ENCODE assay signal across 21 cellular contexts in the genomic region with DNA sequence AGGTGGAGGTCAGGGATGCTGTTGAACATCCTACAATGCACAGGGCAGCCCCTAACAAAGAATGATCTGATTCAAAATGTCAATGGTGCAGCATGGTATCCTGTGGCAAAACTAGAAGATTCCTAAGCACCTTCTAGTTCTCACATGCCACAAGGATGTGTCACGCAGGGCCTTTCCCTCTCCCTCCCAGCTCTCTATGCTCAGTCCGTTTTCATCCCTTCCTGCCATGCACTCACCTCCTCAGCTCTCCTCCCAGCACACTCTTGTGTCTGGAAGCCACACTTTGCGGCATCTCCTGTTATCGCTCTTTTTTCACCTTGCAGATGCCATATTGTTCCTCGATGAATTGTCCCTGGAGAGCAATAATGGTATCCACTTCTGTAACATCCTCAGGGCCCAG.
DNase-seq lines count a peak whose midpoint lies in the region; FAIRE-seq and TF ChIP-seq lines count a peak whose summit lies in the region.
"Had no signal": no experiment of that assay in that cellular context is flagged by ENCODE, and none has a peak within 500 bp of the region (broad histone marks: within the 10 kb centered on the region; RNA-seq: fewer than 3 reads in every experiment).

No MANE protein-coding gene starts in this region.

- POLR2A ChIA-PET in Caco-2 (lab: Charles Lee), result no interaction called here

- no peaks in the 10 kb centered on the region for H3K36me3 ChIP-seq in Caco-2 (ENCODE audit: control insufficient read depth, insufficient read depth, low read length)
- H3K36me3 ChIP-seq: adrenal gland had no signal

- no peak overlapping the region for H3K27ac Mint-ChIP-seq in Caco-2 (ENCODE audit: unreplicated experiment)
- H3K27ac Mint-ChIP-seq: B cell; effector memory CD8-positive, alpha-beta T cell; nephron; progenitor cell of endocrine pancreas had no signal

- H3K9me3 ChIP-seq in Caco-2, result no peaks in the 10 kb centered on the region
- H3K9me3 ChIP-seq: adrenal gland had no signal

- no TSS peak for BruUV-seq in Caco-2 (replicated peaks; lab: Mats Ljungman, UMichigan)

- no peak for DNase-seq in Caco-2
- DNase-seq in HTR-8/SVneo (ENCODE audit: insufficient read length, low spot score), result peak; percentile 48
- DNase-seq in amniotic epithelial cell (ENCODE audit: low read depth), result peak; percentile 73
- peak; percentile 83 for DNase-seq in kidney tubule cell (ENCODE audit: low spot score)
- DNase-seq in DMS79 (lab: John Stamatoyannopoulos, UW), result no peak
- no peak for DNase-seq in SKM-1 treated with dmso at 0.1 percent for 144 hours (lab: John Stamatoyannopoulos, UW; ENCODE audit: unreplicated experiment)
- no peak for DNase-seq in NOMO-1 treated with dmso at 0.1 percent for 144 hours (lab: John Stamatoyannopoulos, UW; ENCODE audit: unreplicated experiment)
- DNase-seq in NCI-H69 (lab: John Stamatoyannopoulos, UW), result no peak
- DNase-seq: activated CD4-positive, alpha-beta T cell treated with anti-CD3 and anti-CD28 coated beads for 4 hours; activated effector memory CD4-positive, alpha-beta T cell treated with Interleukin-2 at 50 U/mL for 16 hours; adrenal gland; effector memory CD8-positive, alpha-beta T cell; NCI-H510A treated with DMSO at 0.1 percent for 48 hours; small intestine; stimulated activated CD4-positive, alpha-beta T cell treated with anti-CD3 and anti-CD28 coated beads, Interleukin-4, amount 100 ng/mL, for 1 hour; T-helper 9 cell had no signal

- H3K27me3 Mint-ChIP-seq in Caco-2 (ENCODE audit: insufficient read depth, unreplicated experiment), result peaks cover 8% of the 10 kb centered on the region

- H3K4me1 ChIP-seq in Caco-2, result 0 out of 2 replicates have a peak, but pooled peaks cover 4% of the 10 kb centered on the region

- H3K9me3 Mint-ChIP-seq in Caco-2 (ENCODE audit: unreplicated experiment), result no peaks in the 10 kb centered on the region
- H3K9me3 Mint-ChIP-seq: central memory CD8-positive, alpha-beta T cell; effector memory CD8-positive, alpha-beta T cell had no signal

- CTCF ChIA-PET in Caco-2 (lab: Charles Lee), result no interaction called here

- H3K27me3 ChIP-seq in Caco-2 (replicated peaks; ENCODE audit: control insufficient read depth, insufficient read depth, low read length), result no peaks in the 10 kb centered on the region
- H3K27me3 ChIP-seq: adrenal gland had no signal

- no peak overlapping the region for H3K4me3 ChIP-seq in Caco-2 (ENCODE audit: low read depth, low read length)
- H3K4me3 ChIP-seq: adrenal gland had no signal

- peaks cover 15% of the 10 kb centered on the region for H3K4me1 Mint-ChIP-seq in Caco-2 (ENCODE audit: low read depth, unreplicated experiment)

- H3K4me3 Mint-ChIP-seq in Caco-2 (ENCODE audit: unreplicated experiment), result peak overlapping the region; percentile 11
- H3K4me3 Mint-ChIP-seq: B cell; central memory CD8-positive, alpha-beta T cell; effector memory CD8-positive, alpha-beta T cell; nephron had no signal

- intact Hi-C loops in Caco-2 (cut with micrococcal nuclease; ENCODE audit: unreplicated experiment), result no loop called here

- FAIRE-seq in HTR-8/SVneo (lab: Jason Lieb, UNC), result no peak
- FAIRE-seq: D721Med, small intestine had no signal

- H3K36me3 Mint-ChIP-seq in Caco-2 (ENCODE audit: insufficient read depth, unreplicated experiment), result no peaks in the 10 kb centered on the region

- no peak for TF ChIP-seq CTCF in Caco-2 (IDR thresholded peaks at IDR 0.05; ENCODE audit: insufficient read depth in 1 of 2, low read depth in 1 of 2, low read length in 1 of 2, severe bottlenecking in 1 of 2, unreplicated experiment in 1 of 2)

Comparison
In these comparisons a context has a peak if more than half of its experiments do, and no peak if none do; other contexts are left out.
1. DNase-seq: peak in HTR-8/SVneo (single experiment), amniotic epithelial cell (single experiment) and kidney tubule cell (single experiment); none in Caco-2 (0 of 2), DMS79 (single experiment), SKM-1 treated with dmso at 0.1 percent for 144 hours (single experiment), NOMO-1 treated with dmso at 0.1 percent for 144 hours (single experiment) and NCI-H69 (single experiment).